Comparison of ENCODE assay signal across 30 cellular contexts in genomic region chr11:11660351-11660750, GRCh38.
"Had no signal": no experiment of that assay in that cellular context is flagged by ENCODE, and none has a peak within 500 bp of the region (broad histone marks: within the 10 kb centered on the region; RNA-seq: fewer than 3 reads in every experiment).

No MANE protein-coding gene starts in this region.

- H3K36me3 ChIP-seq: spleen, thoracic aorta, uterus, WERI-Rb-1 had no signal

- H3K9me3 Mint-ChIP-seq: central memory CD8-positive, alpha-beta T cell; mesothelial cell of epicardium; naive B cell; T-helper 1 cell treated with Interleukin-12 subunit alpha and Interleukin-12 subunit beta and Interleukin-4 antibody, amounts not matched to agents 30 μg/mL and 1 μg/mL, for 36 hours; type B pancreatic cell had no signal

- H3K27ac ChIP-seq: epithelial cell of prostate, parathyroid adenoma, spleen, thoracic aorta, uterus, WERI-Rb-1 had no signal

- H3K9ac ChIP-seq: parathyroid adenoma had no signal

- H3K27me3 ChIP-seq: uterus had no signal

- ATAC-seq: activated CD4-positive, CD25-positive, alpha-beta regulatory T cell treated with anti-CD3 and anti-CD28 coated beads, Interleukin-2, amount 50 U/mL, for 24 hours; left ventricle myocardium superior; right cardiac atrium had no signal

- H3K4me1 Mint-ChIP-seq: central memory CD8-positive, alpha-beta T cell; mesothelial cell of epicardium; naive B cell had no signal

- H3K79me2 ChIP-seq: parathyroid adenoma had no signal

- H2AFZ ChIP-seq: parathyroid adenoma had no signal

- H3K4me1 ChIP-seq: parathyroid adenoma, spleen, uterus had no signal

- H3K27ac Mint-ChIP-seq: activated naive CD8-positive, alpha-beta T cell; mesothelial cell of epicardium; naive B cell; T-helper 1 cell treated with Interleukin-12 subunit alpha and Interleukin-12 subunit beta and Interleukin-4 antibody, amounts not matched to agents 30 μg/mL and 1 μg/mL, for 36 hours; type B pancreatic cell had no signal

- H3K9me3 ChIP-seq: spleen, thoracic aorta, uterus had no signal

- H3K4me3 ChIP-seq: spleen, thoracic aorta, uterus had no signal

- FAIRE-seq: bronchial epithelial cell, colon, endometrium, frontal cortex, islet of Langerhans had no signal

- H3K4me3 Mint-ChIP-seq: activated naive CD8-positive, alpha-beta T cell; central memory CD8-positive, alpha-beta T cell; mesothelial cell of epicardium; naive B cell; T-helper 1 cell treated with Interleukin-12 subunit alpha and Interleukin-12 subunit beta and Interleukin-4 antibody, amounts not matched to agents 30 μg/mL and 1 μg/mL, for 36 hours; type B pancreatic cell had no signal

- DNase-seq: activated CD4-positive, alpha-beta T cell treated with anti-CD3 and anti-CD28 coated beads for 48 hours; activated CD4-positive, alpha-beta T cell treated with anti-CD3 and anti-CD28 coated beads, Interleukin-2, amount 50 U/mL, for 48 hours; activated CD8-positive, alpha-beta memory T cell treated with anti-CD3 and anti-CD28 coated beads for 24 hours; activated effector memory CD4-positive, alpha-beta T cell treated with Interleukin-2 at 50 U/mL for 16 hours; activated naive CD4-positive, alpha-beta T cell treated with Interleukin-2 at 50 U/mL for 16 hours; effector CD8-positive, alpha-beta T cell; left ventricle myocardium superior; mammary epithelial cell; naive B cell; occipital lobe; right cardiac atrium; spleen; stimulated activated naive CD4-positive, alpha-beta T cell; T-helper 9 cell; uterus; WERI-Rb-1 had no signal

- H3K36me3 Mint-ChIP-seq: activated naive CD8-positive, alpha-beta T cell; mesothelial cell of epicardium; naive B cell; type B pancreatic cell had no signal
